Comparison of ENCODE assay signal across 18 cellular contexts in genomic region chr16:59783191-59783590, GRCh38.
A peak's percentile ranks its signal among the peaks of the same experiment; 100 is the strongest.
DNase-seq lines count a peak whose midpoint lies in the region.
"Had no signal": no experiment of that assay in that cellular context is flagged by ENCODE, and none has a peak within 500 bp of the region (broad histone marks: within the 10 kb centered on the region; RNA-seq: fewer than 3 reads in every experiment).

No MANE protein-coding gene starts in this region.

- H3K27me3 ChIP-seq in SJCRH30, result no peaks in the 10 kb centered on the region

- peak overlapping the region; percentile 47 for H3K27ac ChIP-seq in SJCRH30
- H3K27ac ChIP-seq: RWPE1 had no signal

- 0 out of 2 replicates have a peak, but pooled peaks cover 7% of the 10 kb centered on the region for H3K9me3 ChIP-seq in SJCRH30 (replicated peaks)

- peak; percentile 10 for DNase-seq in AG20443 (ENCODE audit: low spot score)
- DNase-seq in HS-27A (ENCODE audit: low read depth), result peak; percentile 22
- peak; percentile 2 to 19 for DNase-seq in SJCRH30
- DNase-seq in myocyte (ENCODE audit: low read depth), result peak; percentile 63
- DNase-seq in NCI-H1092 treated with DMSO at 0.1 percent for 48 hours (lab: John Stamatoyannopoulos, UW), result no peak
- DNase-seq in stimulated activated CD4-positive, alpha-beta T cell treated with anti-CD3 and anti-CD28 coated beads, Interleukin-4, amount 100 ng/mL, for 24 hours, result no peak
- no peak for DNase-seq in NK-92 (lab: John Stamatoyannopoulos, UW; ENCODE audit: unreplicated experiment)
- DNase-seq: CD4-positive, CD25-positive, alpha-beta regulatory T cell; HCEC 1CT; KG1; NCI-H1105 treated with DMSO at 0.1 percent for 48 hours; NCI-H187; NCI-H345; NCI-H526; NK-92 treated with Interleukin-12 subunit alpha and Interleukin-12 subunit beta, amount 100 ng/mL, for 24 hours; OCI-M1; SW 1271 had no signal

- H3K36me3 ChIP-seq in SJCRH30, result no peaks in the 10 kb centered on the region

- H3K4me1 ChIP-seq in SJCRH30, result peaks cover 9% of the 10 kb centered on the region; the same call in 1 of the 2 replicates

- no peak overlapping the region for H3K4me3 ChIP-seq in SJCRH30

Comparison
In these comparisons a context has a peak if more than half of its experiments do, and no peak if none do; other contexts are left out.
1. DNase-seq: peak in AG20443 (single experiment), HS-27A (single experiment), SJCRH30 (2 of 2) and myocyte (single experiment); none in NCI-H1092 treated with DMSO at 0.1 percent for 48 hours (single experiment), stimulated activated CD4-positive, alpha-beta T cell treated with anti-CD3 and anti-CD28 coated beads, Interleukin-4, amount 100 ng/mL, for 24 hours (single experiment) and NK-92 (single experiment).